ENCODE assay signal across 30 cellular contexts in genomic region chr1:211372463-211372862, GRCh38.
"Had no signal": no experiment of that assay in that cellular context is flagged by ENCODE, and none has a peak within 500 bp of the region (broad histone marks: within the 10 kb centered on the region; RNA-seq: fewer than 3 reads in every experiment).

No MANE protein-coding gene starts in this region.

- H3K4me3 ChIP-seq: heart left ventricle, pancreas, psoas muscle, sigmoid colon, testis, transverse colon had no signal

- H3K27ac Mint-ChIP-seq: activated CD4-positive, alpha-beta memory T cell treated with anti-CD3 and anti-CD28 coated beads, Interleukin-2, amount 10 ng/mL, durations not matched to agents 7 days and 5 days; activated CD4-positive, alpha-beta T cell treated with anti-CD3 and anti-CD28 coated beads, Interleukin-2, amount 10 ng/mL, durations not matched to agents 7 days and 5 days; activated CD8-positive, alpha-beta memory T cell treated with anti-CD3 and anti-CD28 coated beads, Interleukin-2, amount 10 ng/mL, durations not matched to agents 7 days and 5 days; activated naive CD4-positive, alpha-beta T cell treated with anti-CD3 and anti-CD28 coated beads, Interleukin-2, amount 10 ng/mL, durations not matched to agents 7 days and 5 days had no signal

- H3K9me3 Mint-ChIP-seq: activated CD4-positive, alpha-beta memory T cell treated with anti-CD3 and anti-CD28 coated beads, Interleukin-2, amount 10 ng/mL, durations not matched to agents 7 days and 5 days; activated CD4-positive, alpha-beta T cell treated with anti-CD3 and anti-CD28 coated beads, Interleukin-2, amount 10 ng/mL, durations not matched to agents 7 days and 5 days; activated naive CD4-positive, alpha-beta T cell treated with anti-CD3 and anti-CD28 coated beads, Interleukin-2, amount 10 ng/mL, durations not matched to agents 7 days and 5 days; effector memory CD8-positive, alpha-beta T cell; immature natural killer cell; naive thymus-derived CD4-positive, alpha-beta T cell had no signal

- H3K9me3 ChIP-seq: heart left ventricle, pancreas, psoas muscle, sigmoid colon, testis, transverse colon had no signal

- H3K4me3 Mint-ChIP-seq: activated CD4-positive, alpha-beta memory T cell treated with anti-CD3 and anti-CD28 coated beads, Interleukin-2, amount 10 ng/mL, durations not matched to agents 7 days and 5 days; activated CD4-positive, alpha-beta T cell treated with anti-CD3 and anti-CD28 coated beads, Interleukin-2, amount 10 ng/mL, durations not matched to agents 7 days and 5 days; activated CD8-positive, alpha-beta memory T cell treated with anti-CD3 and anti-CD28 coated beads, Interleukin-2, amount 10 ng/mL, durations not matched to agents 7 days and 5 days; activated naive CD4-positive, alpha-beta T cell treated with anti-CD3 and anti-CD28 coated beads, Interleukin-2, amount 10 ng/mL, durations not matched to agents 7 days and 5 days; effector memory CD8-positive, alpha-beta T cell; immature natural killer cell; naive thymus-derived CD4-positive, alpha-beta T cell had no signal

- H3K27me3 ChIP-seq: heart left ventricle, pancreas, sigmoid colon, testis, transverse colon had no signal

- H3K27ac ChIP-seq: heart left ventricle, pancreas, psoas muscle, sigmoid colon, testis, transverse colon had no signal

- H3K4me1 ChIP-seq: heart left ventricle, pancreas, psoas muscle, sigmoid colon, transverse colon had no signal

- ATAC-seq: activated CD8-positive, alpha-beta memory T cell treated with anti-CD3 and anti-CD28 coated beads, Interleukin-2, amount 10 ng/mL, durations not matched to agents 7 days and 5 days; effector memory CD8-positive, alpha-beta T cell; esophagus mucosa; heart left ventricle; left colon; naive thymus-derived CD4-positive, alpha-beta T cell; pancreas; psoas muscle had no signal

- DNase-seq: activated CD4-positive, alpha-beta memory T cell treated with anti-CD3 and anti-CD28 coated beads, Interleukin-2, amount 10 ng/mL, durations not matched to agents 7 days and 5 days; activated CD4-positive, alpha-beta T cell treated with anti-CD3 and anti-CD28 coated beads for 1 hour; activated CD4-positive, alpha-beta T cell treated with anti-CD3 and anti-CD28 coated beads, Interleukin-2, amount 10 ng/mL, durations not matched to agents 7 days and 5 days; activated CD8-positive, alpha-beta memory T cell treated with anti-CD3 and anti-CD28 coated beads, Interleukin-2, amount 10 ng/mL, durations not matched to agents 7 days and 5 days; activated gamma-delta T cell; activated naive CD4-positive, alpha-beta T cell treated with anti-CD3 and anti-CD28 coated beads, Interleukin-2, amount 10 ng/mL, durations not matched to agents 7 days and 5 days; amygdala; caudate nucleus; cortex of kidney; effector memory CD8-positive, alpha-beta T cell; foreskin fibroblast; heart left ventricle; hypothalamus; immature natural killer cell; kidney; left colon; midbrain; naive thymus-derived CD4-positive, alpha-beta T cell; nucleus accumbens; pancreas; psoas muscle; sigmoid colon; small intestine; stimulated activated CD4-positive, alpha-beta T cell treated with anti-CD3 and anti-CD28 coated beads, Interleukin-2, amount 100 ng/mL, for 24 hours; stimulated activated naive CD4-positive, alpha-beta T cell treated with Interleukin-2 at 50 U/mL for 16 hours; T-helper 1 cell; testis; transverse colon had no signal

- FAIRE-seq: endothelial cell of umbilical vein, kidney, pancreas, small intestine had no signal

- H3K27me3 Mint-ChIP-seq: activated CD4-positive, alpha-beta memory T cell treated with anti-CD3 and anti-CD28 coated beads, Interleukin-2, amount 10 ng/mL, durations not matched to agents 7 days and 5 days; activated CD4-positive, alpha-beta T cell treated with anti-CD3 and anti-CD28 coated beads, Interleukin-2, amount 10 ng/mL, durations not matched to agents 7 days and 5 days; activated CD8-positive, alpha-beta memory T cell treated with anti-CD3 and anti-CD28 coated beads, Interleukin-2, amount 10 ng/mL, durations not matched to agents 7 days and 5 days; activated naive CD4-positive, alpha-beta T cell treated with anti-CD3 and anti-CD28 coated beads, Interleukin-2, amount 10 ng/mL, durations not matched to agents 7 days and 5 days; effector memory CD8-positive, alpha-beta T cell; naive thymus-derived CD4-positive, alpha-beta T cell had no signal
